16 cellular contexts compared by ENCODE assay signal in the genomic region with DNA sequence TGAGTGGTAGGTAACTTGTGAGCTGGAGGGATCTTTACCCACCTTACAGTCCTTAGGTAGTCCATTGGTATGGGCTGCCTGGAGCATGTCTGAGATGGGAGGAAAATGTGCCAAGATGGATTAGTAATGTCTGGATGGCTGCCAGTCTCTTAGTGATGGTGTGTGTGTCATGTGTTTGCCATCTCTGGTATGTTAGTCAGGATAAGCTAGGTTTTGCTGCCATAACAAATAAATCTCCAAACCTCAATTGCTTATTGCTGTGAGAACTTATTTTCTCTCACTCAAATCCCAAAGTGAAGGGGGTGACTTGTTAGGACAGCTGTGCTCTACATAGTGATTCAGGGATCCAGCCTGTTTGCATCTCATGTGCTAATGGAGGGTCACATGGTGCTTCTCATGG. TPM values are rescaled to one million over a fixed set of nuclear protein-coding genes. Genes with fewer than 3 reads are reported as not detected.
DNase-seq lines count a peak whose midpoint lies in the region; ATAC-seq and TF ChIP-seq lines count a peak whose summit lies in the region.
"Had no signal": no experiment of that assay in that cellular context is flagged by ENCODE, and none has a peak within 500 bp of the region (broad histone marks: within the 10 kb centered on the region; RNA-seq: fewer than 3 reads in every experiment).

No MANE protein-coding gene starts in this region.

- H3K4me1 Mint-ChIP-seq in mesothelial cell of epicardium = peaks cover 11% of the 10 kb centered on the region
- H3K4me1 Mint-ChIP-seq in natural killer cell treated with Interleukin-12 subunit alpha and Interleukin-12 subunit beta and Interleukin-15 and Interleukin-18, amount 100 ng/mL, for 72 hours (ENCODE audit: low read depth in 2 of 2) = peaks cover 0 to 3% of the 10 kb centered on the region in 2 donors

- peaks cover 5% of the 10 kb centered on the region for H3K27me3 ChIP-seq in brain microvascular endothelial cell (replicated peaks)
- H3K27me3 ChIP-seq: BLaER1 treated with 17β-estradiol and CSF1 and Interleukin-3, amounts not matched to agents 10 nM and 100 nM had no signal

- no peak overlapping the region for H3K4me3 ChIP-seq in brain microvascular endothelial cell (ENCODE audit: low read depth, low read length)
- H3K4me3 ChIP-seq: BLaER1 treated with 17β-estradiol and CSF1 and Interleukin-3, amounts not matched to agents 10 nM and 100 nM; cardiac muscle cell had no signal

- no peaks in the 10 kb centered on the region for H3K36me3 Mint-ChIP-seq in mesothelial cell of epicardium
- H3K36me3 Mint-ChIP-seq in natural killer cell treated with Interleukin-12 subunit alpha and Interleukin-12 subunit beta and Interleukin-15 and Interleukin-18, amount 100 ng/mL, for 72 hours = no peaks in the 10 kb centered on the region

- H3K9me3 Mint-ChIP-seq in mesothelial cell of epicardium = peaks cover 11% of the 10 kb centered on the region
- no peaks in the 10 kb centered on the region for H3K9me3 Mint-ChIP-seq in natural killer cell treated with Interleukin-12 subunit alpha and Interleukin-12 subunit beta and Interleukin-15 and Interleukin-18, amount 100 ng/mL, for 72 hours

- TF ChIP-seq CTCF in brain microvascular endothelial cell (IDR thresholded peaks at IDR 0.05; ENCODE audit: low read depth, low read length, missing control alignments) (no peak), mesothelial cell of epicardium (IDR thresholded peaks at IDR 0.05; ENCODE audit: unreplicated experiment) (no peak)

- ATAC-seq in GM19023 (IDR thresholded peaks at IDR 0.05; ENCODE audit: unreplicated experiment) = no peak
- ATAC-seq in natural killer cell treated with Interleukin-12 subunit alpha and Interleukin-12 subunit beta and Interleukin-15 and Interleukin-18, amount 100 ng/mL, for 72 hours = no peak
- ATAC-seq: stimulated activated naive CD8-positive, alpha-beta T cell treated with anti-CD3 and anti-CD28 coated beads, Interleukin-15, Interleukin-2, amounts not matched to agents 100 U/mL and 50 U/mL, for 24 hours had no signal

- no peak overlapping the region for H3K27ac ChIP-seq in brain microvascular endothelial cell
- H3K27ac ChIP-seq: BLaER1 treated with 17β-estradiol and CSF1 and Interleukin-3, amounts not matched to agents 10 nM and 100 nM; cardiac muscle cell had no signal

- DNase-seq in AG20443 (ENCODE audit: low spot score) (peak; percentile 41), LHCN-M2 (ENCODE audit: low read depth) (peak; percentile 65), brain microvascular endothelial cell (peak; percentile 69), iris pigment epithelial cell (ENCODE audit: low read depth) (peak; percentile 72), mesothelial cell of epicardium (ENCODE audit: low spot score in 2 of 2, unreplicated experiment in 2 of 2) (no peak), COR-L47 (lab: John Stamatoyannopoulos, UW) (no peak)
- DNase-seq in natural killer cell treated with Interleukin-12 subunit alpha and Interleukin-12 subunit beta and Interleukin-15 and Interleukin-18, amount 100 ng/mL, for 72 hours (ENCODE audit: low spot score) = no peak
- DNase-seq: activated CD4-positive, alpha-beta T cell treated with anti-CD3 and anti-CD28 coated beads, Interleukin-2, amount 50 U/mL, for 1 hour; NCI-H1048; retina; stimulated activated CD4-positive, alpha-beta T cell treated with anti-CD3 and anti-CD28 coated beads, Interleukin-4, amount 100 ng/mL, for 4 hours; stimulated activated naive CD8-positive, alpha-beta T cell treated with anti-CD3 and anti-CD28 coated beads, Interleukin-15, Interleukin-2, amounts not matched to agents 100 U/mL and 50 U/mL, for 24 hours; T-helper 2 cell had no signal

- H3K36me3 ChIP-seq in brain microvascular endothelial cell (replicated peaks) = no peaks in the 10 kb centered on the region
- H3K36me3 ChIP-seq: BLaER1 treated with 17β-estradiol and CSF1 and Interleukin-3, amounts not matched to agents 10 nM and 100 nM; cardiac muscle cell had no signal

- no peak overlapping the region for H3K27ac Mint-ChIP-seq in mesothelial cell of epicardium
- no peak overlapping the region for H3K27ac Mint-ChIP-seq in natural killer cell treated with Interleukin-12 subunit alpha and Interleukin-12 subunit beta and Interleukin-15 and Interleukin-18, amount 100 ng/mL, for 72 hours

- in situ Hi-C loops in brain microvascular endothelial cell (cut with HindIII; ENCODE audit: low pct_ligation_motif_present, low sequenced_read_pairs) = no loop called here

- peaks cover 68% of the 10 kb centered on the region for H3K27me3 Mint-ChIP-seq in mesothelial cell of epicardium (ENCODE audit: low read depth)
- H3K27me3 Mint-ChIP-seq in natural killer cell treated with Interleukin-12 subunit alpha and Interleukin-12 subunit beta and Interleukin-15 and Interleukin-18, amount 100 ng/mL, for 72 hours = peaks cover 17 to 23% of the 10 kb centered on the region in 2 donors

- H3K4me3 Mint-ChIP-seq in mesothelial cell of epicardium = no peak overlapping the region
- H3K4me3 Mint-ChIP-seq in natural killer cell treated with Interleukin-12 subunit alpha and Interleukin-12 subunit beta and Interleukin-15 and Interleukin-18, amount 100 ng/mL, for 72 hours = no peak overlapping the region

RNA-seq across cellular contexts. Expression of a gene that starts 40.9 kb away (rescaled TPM):
- 11.8 and 21.0 TPM in 2 replicates for total RNA-seq in LHCN-M2 (2014; rRNA removed)
- polyA plus RNA-seq in LHCN-M2 (2012) = 36.9 TPM
- 1.9 to 2.6 TPM (median 2.1 TPM) in 3 replicates for total RNA-seq in mesothelial cell of epicardium
- not detected for total RNA-seq in natural killer cell treated with Interleukin-12 subunit alpha and Interleukin-12 subunit beta and Interleukin-15 and Interleukin-18, amount 100 ng/mL, for 72 hours
- polyA plus RNA-seq: cardiac muscle cell had no signal

Comparison
In these comparisons a context has a peak if more than half of its experiments do, and no peak if none do; other contexts are left out.
1. DNase-seq: peak in AG20443 (single experiment), LHCN-M2 (single experiment), brain microvascular endothelial cell (single experiment) and iris pigment epithelial cell (single experiment); none in mesothelial cell of epicardium (0 of 2), natural killer cell treated with Interleukin-12 subunit alpha and Interleukin-12 subunit beta and Interleukin-15 and Interleukin-18, amount 100 ng/mL, for 72 hours (single experiment) and COR-L47 (single experiment).